24 cellular contexts compared by ENCODE assay signal in the genomic region with DNA sequence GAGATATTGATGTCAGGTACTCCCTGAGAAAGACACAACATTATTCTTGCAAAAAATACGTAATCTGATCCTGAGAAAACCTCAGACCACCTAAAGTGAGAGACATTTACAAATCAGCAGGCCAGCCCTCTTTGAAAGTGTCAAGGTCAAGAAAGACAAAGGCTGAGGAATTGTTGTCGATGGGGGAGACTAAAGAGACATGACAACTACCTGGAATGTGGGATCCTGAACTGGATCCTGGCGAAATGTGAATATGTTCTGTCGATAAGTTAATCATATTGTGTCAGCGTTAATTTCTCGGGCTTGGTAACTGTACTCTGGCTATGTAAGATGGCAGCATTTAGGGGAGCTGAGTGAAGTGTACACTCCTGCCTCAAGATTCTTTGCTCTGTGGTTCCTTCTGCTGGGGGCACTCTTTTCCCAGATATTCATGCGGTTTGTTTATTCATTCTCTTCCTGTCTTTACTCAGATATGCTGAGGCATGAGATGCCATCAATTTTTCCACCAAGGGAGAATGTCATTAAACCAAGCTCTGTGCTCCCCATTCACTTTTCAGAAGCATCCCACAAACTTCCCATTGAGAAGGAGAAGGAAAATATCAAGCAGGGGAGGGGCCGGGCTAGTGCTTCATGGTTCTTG.
"Had no signal": no experiment of that assay in that cellular context is flagged by ENCODE, and none has a peak within 500 bp of the region (broad histone marks: within the 10 kb centered on the region; RNA-seq: fewer than 3 reads in every experiment).

No MANE protein-coding gene starts in this region.

- H3K27ac Mint-ChIP-seq: activated CD4-positive, alpha-beta T cell treated with anti-CD3 and anti-CD28 coated beads, Interleukin-2, amount 10 ng/mL, durations not matched to agents 24 days and 14 days; neural progenitor cell; stimulated activated effector memory CD8-positive, alpha-beta T cell treated with anti-CD3 and anti-CD28 coated beads, Interleukin-12 subunit alpha, Interleukin-12 subunit beta, amount 100 ng/mL, for 72 hours had no signal

- DNase-seq: activated CD8-positive, alpha-beta memory T cell treated with anti-CD3 and anti-CD28 coated beads, Interleukin-2, amount 50 U/mL, for 4 hours; activated effector memory CD4-positive, alpha-beta T cell treated with Interleukin-2 at 50 U/mL for 16 hours; activated naive CD4-positive, alpha-beta T cell treated with anti-CD3 and anti-CD28 coated beads, Interleukin-2, amount 50 U/mL, for 16 hours; activated T-cell treated with anti-CD3 and anti-CD28 coated beads, Interleukin-2, amount 50 U/mL, for 4 hours; aorta; cerebellar nuclear complex; effector CD4-positive, alpha-beta T cell; heart left ventricle; left ventricle myocardium inferior; mammary epithelial cell; pancreas; stimulated activated CD4-positive, alpha-beta T cell treated with anti-CD3 and anti-CD28 coated beads, Interleukin-4, amount 100 ng/mL, for 24 hours; T-helper 1 cell; T-helper 9 cell; upper lobe of left lung had no signal

- ATAC-seq: activated T-cell treated with anti-CD3 and anti-CD28 coated beads, Interleukin-2, amount 50 U/mL, for 4 hours; esophagus mucosa; gastroesophageal sphincter; heart left ventricle; pancreas; sciatic nerve; SK-N-SH treated with all-trans-retinoic acid at 6 μM for 48 hours; stimulated activated effector memory CD8-positive, alpha-beta T cell treated with anti-CD3 and anti-CD28 coated beads, Interleukin-12 subunit alpha, Interleukin-12 subunit beta, amount 100 ng/mL, for 72 hours had no signal

- H3K4me1 ChIP-seq: breast epithelium, neural progenitor cell, pancreas, upper lobe of left lung had no signal

- H3K9ac ChIP-seq: neural progenitor cell had no signal

- H3K27ac ChIP-seq: breast epithelium, gastroesophageal sphincter, heart left ventricle, left ventricle myocardium inferior, neural progenitor cell, pancreas, thoracic aorta, upper lobe of left lung had no signal

- H3K36me3 ChIP-seq: breast epithelium, gastroesophageal sphincter, heart left ventricle, left ventricle myocardium inferior, neural progenitor cell, pancreas, thoracic aorta, upper lobe of left lung had no signal

- H3K27me3 ChIP-seq: breast epithelium, gastroesophageal sphincter, heart left ventricle, neural progenitor cell, pancreas, upper lobe of left lung had no signal

- H3K36me3 Mint-ChIP-seq: neural progenitor cell; stimulated activated effector memory CD8-positive, alpha-beta T cell treated with anti-CD3 and anti-CD28 coated beads, Interleukin-12 subunit alpha, Interleukin-12 subunit beta, amount 100 ng/mL, for 72 hours had no signal

- H3K4me3 Mint-ChIP-seq: activated CD4-positive, alpha-beta T cell treated with anti-CD3 and anti-CD28 coated beads, Interleukin-2, amount 10 ng/mL, durations not matched to agents 24 days and 14 days; activated T-cell treated with anti-CD3 and anti-CD28 coated beads, Interleukin-2, amount 50 U/mL, for 4 hours; neural progenitor cell; stimulated activated effector memory CD8-positive, alpha-beta T cell treated with anti-CD3 and anti-CD28 coated beads, Interleukin-12 subunit alpha, Interleukin-12 subunit beta, amount 100 ng/mL, for 72 hours had no signal

- H3K9me3 Mint-ChIP-seq: activated CD4-positive, alpha-beta T cell treated with anti-CD3 and anti-CD28 coated beads, Interleukin-2, amount 10 ng/mL, durations not matched to agents 24 days and 14 days; activated T-cell treated with anti-CD3 and anti-CD28 coated beads, Interleukin-2, amount 50 U/mL, for 4 hours; stimulated activated effector memory CD8-positive, alpha-beta T cell treated with anti-CD3 and anti-CD28 coated beads, Interleukin-12 subunit alpha, Interleukin-12 subunit beta, amount 100 ng/mL, for 72 hours had no signal

- H3K27me3 Mint-ChIP-seq: activated CD4-positive, alpha-beta T cell treated with anti-CD3 and anti-CD28 coated beads, Interleukin-2, amount 10 ng/mL, durations not matched to agents 24 days and 14 days had no signal

- H3K4me3 ChIP-seq: breast epithelium, gastroesophageal sphincter, heart left ventricle, left ventricle myocardium inferior, neural progenitor cell, pancreas, thoracic aorta, upper lobe of left lung had no signal

- H3K4me2 ChIP-seq: neural progenitor cell had no signal

- H3K4me1 Mint-ChIP-seq: activated CD4-positive, alpha-beta T cell treated with anti-CD3 and anti-CD28 coated beads, Interleukin-2, amount 10 ng/mL, durations not matched to agents 24 days and 14 days had no signal
